ENCODE assay signal across 1 cellular context in genomic region chr4:2332201-2332975, GRCh38.
TF ChIP-seq lines count a peak whose summit lies in the region.

No MANE protein-coding gene starts in this region.

TF ChIP-seq in SK-N-SH, 30 proteins besides CTCF, POLR2A, EP300 and RAD21 (continued from another document):
- TF ChIP-seq REST (IDR thresholded peaks at IDR 0.05; ENCODE audit: low read depth, low read length) (no peak), ZBTB33 (IDR thresholded peaks at IDR 0.05; ENCODE audit: borderline replicate concordance, low read depth) (no peak), RCOR1 (IDR thresholded peaks at IDR 0.05; ENCODE audit: low read length) (no peak), POLR2AphosphoS5 (IDR thresholded peaks at IDR 0.05; ENCODE audit: low read depth, low read length) (no peak)
